16 cellular contexts compared by ENCODE assay signal in the genomic region with DNA sequence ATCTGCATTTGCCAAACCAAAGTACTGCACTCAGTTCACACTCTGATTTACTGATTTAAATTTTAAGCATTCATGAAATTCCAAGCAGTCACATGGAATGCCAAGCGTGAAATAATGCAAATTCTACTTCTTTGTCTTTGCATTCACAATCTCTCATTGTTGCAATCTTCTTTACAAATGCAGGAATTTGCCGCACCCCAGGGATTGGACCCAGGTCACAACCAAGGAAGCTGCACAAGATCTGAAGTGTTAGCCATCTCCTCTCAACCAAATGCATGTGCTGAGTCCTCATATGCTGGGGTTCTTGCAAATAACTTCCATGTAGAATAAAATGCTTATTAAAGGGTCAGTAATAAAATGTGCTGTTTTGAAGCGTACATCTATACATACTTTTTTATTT.
"Had no signal": no experiment of that assay in that cellular context is flagged by ENCODE, and none has a peak within 500 bp of the region (broad histone marks: within the 10 kb centered on the region; RNA-seq: fewer than 3 reads in every experiment).

No MANE protein-coding gene starts in this region.

- H3K27ac ChIP-seq: gastrocnemius medialis, heart right ventricle, pancreas, testis had no signal

- H3K4me3 ChIP-seq: gastrocnemius medialis, heart right ventricle, pancreas, testis had no signal

- DNase-seq: activated CD4-positive, alpha-beta memory T cell treated with anti-CD3 and anti-CD28 coated beads, Interleukin-2, amount 10 ng/mL, durations not matched to agents 7 days and 5 days; activated gamma-delta T cell treated with Interleukin-2 at 50 U/mL for 16 hours; activated naive CD8-positive, alpha-beta T cell treated with anti-CD3 and anti-CD28 coated beads, Interleukin-2, amount 10 ng/mL, durations not matched to agents 7 days and 5 days; activated T-cell treated with anti-CD3 and anti-CD28 coated beads, Interleukin-2, amount 50 U/mL, for 48 hours; anterior cingulate cortex; gastrocnemius medialis; heart right ventricle; pancreas; stimulated activated CD4-positive, alpha-beta T cell treated with anti-CD3 and anti-CD28 coated beads, Interleukin-4, amount 100 ng/mL, for 4 hours; stimulated activated naive CD8-positive, alpha-beta T cell treated with anti-CD3 and anti-CD28 coated beads, Interleukin-15, amount 100 ng/mL, for 72 hours; T-helper 2 cell; testis had no signal

- H3K27me3 ChIP-seq: pancreas, testis had no signal

- H3K4me3 Mint-ChIP-seq: activated CD4-positive, alpha-beta memory T cell treated with anti-CD3 and anti-CD28 coated beads, Interleukin-2, amount 10 ng/mL, durations not matched to agents 7 days and 5 days; activated naive CD8-positive, alpha-beta T cell treated with anti-CD3 and anti-CD28 coated beads, Interleukin-2, amount 10 ng/mL, durations not matched to agents 7 days and 5 days; memory B cell; stimulated activated naive CD8-positive, alpha-beta T cell treated with anti-CD3 and anti-CD28 coated beads, Interleukin-15, amount 100 ng/mL, for 72 hours had no signal

- H3K36me3 ChIP-seq: gastrocnemius medialis, heart right ventricle, pancreas had no signal

- H3K9me3 Mint-ChIP-seq: activated CD4-positive, alpha-beta memory T cell treated with anti-CD3 and anti-CD28 coated beads, Interleukin-2, amount 10 ng/mL, durations not matched to agents 7 days and 5 days; activated naive CD8-positive, alpha-beta T cell treated with anti-CD3 and anti-CD28 coated beads, Interleukin-2, amount 10 ng/mL, durations not matched to agents 7 days and 5 days; stimulated activated naive CD8-positive, alpha-beta T cell treated with anti-CD3 and anti-CD28 coated beads, Interleukin-15, amount 100 ng/mL, for 72 hours had no signal

- ATAC-seq: gastrocnemius medialis; heart right ventricle; left lobe of liver; pancreas; stimulated activated naive CD8-positive, alpha-beta T cell treated with anti-CD3 and anti-CD28 coated beads, Interleukin-15, amount 100 ng/mL, for 72 hours had no signal

- H3K27ac Mint-ChIP-seq: activated CD4-positive, alpha-beta memory T cell treated with anti-CD3 and anti-CD28 coated beads, Interleukin-2, amount 10 ng/mL, durations not matched to agents 7 days and 5 days; activated naive CD8-positive, alpha-beta T cell treated with anti-CD3 and anti-CD28 coated beads, Interleukin-2, amount 10 ng/mL, durations not matched to agents 7 days and 5 days; memory B cell; stimulated activated naive CD8-positive, alpha-beta T cell treated with anti-CD3 and anti-CD28 coated beads, Interleukin-15, amount 100 ng/mL, for 72 hours had no signal

- H3K36me3 Mint-ChIP-seq: activated naive CD8-positive, alpha-beta T cell treated with anti-CD3 and anti-CD28 coated beads, Interleukin-2, amount 10 ng/mL, durations not matched to agents 7 days and 5 days; memory B cell had no signal

- H3K4me1 ChIP-seq: gastrocnemius medialis, heart right ventricle, pancreas, testis had no signal

- H3K4me1 Mint-ChIP-seq: activated CD4-positive, alpha-beta memory T cell treated with anti-CD3 and anti-CD28 coated beads, Interleukin-2, amount 10 ng/mL, durations not matched to agents 7 days and 5 days; activated naive CD8-positive, alpha-beta T cell treated with anti-CD3 and anti-CD28 coated beads, Interleukin-2, amount 10 ng/mL, durations not matched to agents 7 days and 5 days; memory B cell; stimulated activated naive CD8-positive, alpha-beta T cell treated with anti-CD3 and anti-CD28 coated beads, Interleukin-15, amount 100 ng/mL, for 72 hours had no signal

- FAIRE-seq: bronchial epithelial cell, endothelial cell of umbilical vein, pancreas had no signal
